23 cellular contexts compared by ENCODE assay signal in the genomic region with DNA sequence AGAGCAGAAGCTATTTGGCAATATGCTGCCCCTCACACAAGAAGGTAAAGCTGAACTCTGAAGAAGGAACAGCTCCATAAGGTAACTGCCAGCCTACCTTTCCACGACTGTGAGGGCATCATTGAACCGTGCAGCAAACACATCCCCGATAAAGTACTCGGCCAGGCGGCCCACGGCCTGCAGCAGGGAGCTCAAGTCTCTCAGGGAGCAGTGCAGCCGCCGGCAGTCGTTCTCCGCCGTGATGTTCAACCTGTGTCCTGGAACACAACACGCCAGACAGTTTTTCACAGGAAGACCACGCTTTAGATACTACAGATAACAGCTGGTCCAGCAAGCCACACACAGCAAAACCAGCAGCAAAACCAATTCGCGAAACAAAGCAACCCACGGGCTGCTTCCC.
"Had no signal": no experiment of that assay in that cellular context is flagged by ENCODE, and none has a peak within 500 bp of the region (broad histone marks: within the 10 kb centered on the region; RNA-seq: fewer than 3 reads in every experiment).

No MANE protein-coding gene starts in this region.

- H3K27ac Mint-ChIP-seq: activated naive CD8-positive, alpha-beta T cell treated with anti-CD3 and anti-CD28 coated beads, Interleukin-2, amount 50 U/mL, for 24 hours; memory B cell; neural progenitor cell had no signal

- H3K4me1 ChIP-seq: neural progenitor cell, prostate gland, right atrium auricular region, suprapubic skin had no signal

- H3K9me3 Mint-ChIP-seq: activated naive CD4-positive, alpha-beta T cell treated with anti-CD3 and anti-CD28 coated beads, Interleukin-2, amount 10 ng/mL, durations not matched to agents 7 days and 5 days; activated naive CD8-positive, alpha-beta T cell treated with anti-CD3 and anti-CD28 coated beads, Interleukin-2, amount 50 U/mL, for 24 hours; activated T-cell treated with anti-CD3 and anti-CD28 coated beads, Interleukin-2, amount 50 U/mL, for 4 hours; memory B cell; neural progenitor cell; T-helper 2 cell treated with Interferon-gamma antibody and Interleukin-4, amounts not matched to agents 5 μg/mL and 100 μg/mL, for 36 hours had no signal

- H3K27me3 ChIP-seq: heart left ventricle, neural progenitor cell, right atrium auricular region, spleen, stomach, suprapubic skin, tibial nerve had no signal

- DNase-seq: activated CD4-positive, alpha-beta T cell treated with anti-CD3 and anti-CD28 coated beads, Interleukin-2, amount 50 U/mL, for 1 hour; activated CD8-positive, alpha-beta memory T cell treated with anti-CD3 and anti-CD28 coated beads for 24 hours; activated CD8-positive, alpha-beta memory T cell treated with anti-CD3 and anti-CD28 coated beads, Interleukin-2, amount 50 U/mL, for 4 hours; activated effector memory CD4-positive, alpha-beta T cell treated with Interleukin-2 at 50 U/mL for 16 hours; activated naive CD4-positive, alpha-beta T cell treated with anti-CD3 and anti-CD28 coated beads, Interleukin-2, amount 10 ng/mL, durations not matched to agents 7 days and 5 days; activated naive CD8-positive, alpha-beta T cell treated with anti-CD3 and anti-CD28 coated beads, Interleukin-2, amount 50 U/mL, for 24 hours; activated T-cell treated with anti-CD3 and anti-CD28 coated beads, Interleukin-2, amount 50 U/mL, for 4 hours; cerebellar nuclear complex; heart left ventricle; left colon; spleen; stimulated activated CD4-positive, alpha-beta T cell treated with anti-CD3 and anti-CD28 coated beads, Interleukin-4, amount 100 ng/mL, for 1 hour; stomach had no signal

- ATAC-seq: activated CD4-positive, CD25-positive, alpha-beta regulatory T cell treated with anti-CD3 and anti-CD28 coated beads, Interleukin-2, amount 50 U/mL, for 24 hours; activated naive CD8-positive, alpha-beta T cell treated with anti-CD3 and anti-CD28 coated beads, Interleukin-2, amount 50 U/mL, for 24 hours; activated T-cell treated with anti-CD3 and anti-CD28 coated beads, Interleukin-2, amount 50 U/mL, for 4 hours; heart left ventricle; left colon had no signal

- H3K27me3 Mint-ChIP-seq: activated naive CD4-positive, alpha-beta T cell treated with anti-CD3 and anti-CD28 coated beads, Interleukin-2, amount 10 ng/mL, durations not matched to agents 7 days and 5 days; activated naive CD8-positive, alpha-beta T cell treated with anti-CD3 and anti-CD28 coated beads, Interleukin-2, amount 50 U/mL, for 24 hours; memory B cell had no signal

- H3K9me3 ChIP-seq: heart left ventricle, prostate gland, right atrium auricular region, spleen, stomach, suprapubic skin, tibial nerve had no signal

- H3K4me3 ChIP-seq: coronary artery, heart left ventricle, neural progenitor cell, prostate gland, right atrium auricular region, spleen, stomach, suprapubic skin, tibial nerve had no signal

- H3K27ac ChIP-seq: coronary artery, heart left ventricle, neural progenitor cell, prostate gland, right atrium auricular region, stomach, suprapubic skin, tibial nerve, VCaP had no signal

- H3K4me3 Mint-ChIP-seq: activated naive CD4-positive, alpha-beta T cell treated with anti-CD3 and anti-CD28 coated beads, Interleukin-2, amount 10 ng/mL, durations not matched to agents 7 days and 5 days; activated naive CD8-positive, alpha-beta T cell treated with anti-CD3 and anti-CD28 coated beads, Interleukin-2, amount 50 U/mL, for 24 hours; activated T-cell treated with anti-CD3 and anti-CD28 coated beads, Interleukin-2, amount 50 U/mL, for 4 hours; memory B cell; neural progenitor cell; T-helper 2 cell treated with Interferon-gamma antibody and Interleukin-4, amounts not matched to agents 5 μg/mL and 100 μg/mL, for 36 hours had no signal
